Comparison of ENCODE assay signal across 18 cellular contexts in the genomic region with DNA sequence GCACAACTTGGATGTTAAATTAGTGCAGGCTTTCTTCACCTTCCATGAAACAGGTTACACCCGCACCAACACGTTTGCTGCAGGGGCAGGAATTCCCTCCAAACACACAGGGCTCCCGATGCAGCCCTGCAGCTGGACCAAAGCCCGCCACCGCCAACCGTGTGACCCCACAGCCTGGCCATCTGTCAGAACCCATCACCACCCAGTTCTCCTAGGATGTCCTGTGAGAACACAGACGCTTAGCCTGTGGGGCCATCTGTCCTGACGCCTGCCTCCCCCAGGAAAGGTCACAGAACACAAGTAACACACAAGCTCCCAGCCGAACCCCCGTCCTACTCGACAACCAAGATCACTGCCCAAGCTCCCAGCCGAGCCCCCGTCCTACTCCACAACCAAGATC.
DNase-seq lines count a peak whose midpoint lies in the region; ATAC-seq and TF ChIP-seq lines count a peak whose summit lies in the region.
"Had no signal": no experiment of that assay in that cellular context is flagged by ENCODE, and none has a peak within 500 bp of the region (broad histone marks: within the 10 kb centered on the region; RNA-seq: fewer than 3 reads in every experiment).

No MANE protein-coding gene starts in this region.

- no peak overlapping the region for H3K4me3 ChIP-seq in BLaER1
- H3K4me3 ChIP-seq in BLaER1 treated with 17β-estradiol and CSF1 and Interleukin-3, amounts not matched to agents 10 nM and 100 nM: no peak overlapping the region
- no peak overlapping the region for H3K4me3 ChIP-seq in lower lobe of right lung
- H3K4me3 ChIP-seq: GM12878, GM23338 had no signal

- H3K27ac Mint-ChIP-seq in chondrocyte (ENCODE audit: unreplicated experiment): no peak overlapping the region
- H3K27ac Mint-ChIP-seq: CD4-positive, alpha-beta T cell had no signal

- H4K20me1 ChIP-seq in BLaER1: no peaks in the 10 kb centered on the region
- no peaks in the 10 kb centered on the region for H4K20me1 ChIP-seq in BLaER1 treated with 17β-estradiol and CSF1 and Interleukin-3, amounts not matched to agents 10 nM and 100 nM

- H3K9me3 ChIP-seq in BLaER1: peaks cover 55% of the 10 kb centered on the region
- peaks cover 38 to 64% (median 53%) of the 10 kb centered on the region in 11 experiments for H3K9me3 ChIP-seq in BLaER1 treated with 17β-estradiol and CSF1 and Interleukin-3, amounts not matched to agents 10 nM and 100 nM (replicated peaks in 1 of 11)
- peaks cover 3% of the 10 kb centered on the region for H3K9me3 ChIP-seq in lower lobe of right lung

- H3K4me1 Mint-ChIP-seq in chondrocyte (ENCODE audit: low read depth): peaks cover 9% of the 10 kb centered on the region
- H3K4me1 Mint-ChIP-seq: CD14-positive monocyte; CD8-positive, alpha-beta memory T cell had no signal

- H3K4me2 ChIP-seq in BLaER1: peak overlapping the region; percentile 23; the same call in 1 of the 2 replicates
- peak overlapping the region in 6 of 11 experiments; percentile 1 to 43 (median 38); a peak in 7 of 22 replicates for H3K4me2 ChIP-seq in BLaER1 treated with 17β-estradiol and CSF1 and Interleukin-3, amounts not matched to agents 10 nM and 100 nM
- H3K4me2 ChIP-seq: GM23338 had no signal

- DNase-seq in chondrocyte (ENCODE audit: low spot score): peak; percentile 59
- peak; percentile 30 for DNase-seq in lower lobe of right lung
- no peak for DNase-seq in stimulated activated CD4-positive, alpha-beta T cell treated with anti-CD3 and anti-CD28 coated beads, Interleukin-15, amount 100 ng/mL, for 24 hours
- no peak for DNase-seq in T-helper 2 cell
- DNase-seq: CD4-positive, alpha-beta T cell; CD8-positive, alpha-beta memory T cell; DMS153; DMS79; EL; GDM1; H9 had no signal

- H3K27me3 Mint-ChIP-seq in chondrocyte (ENCODE audit: low read depth): no peaks in the 10 kb centered on the region
- H3K27me3 Mint-ChIP-seq: CD4-positive, alpha-beta T cell; CD8-positive, alpha-beta memory T cell had no signal

- H3K36me3 ChIP-seq in BLaER1 (peaks cover 68% of the 10 kb centered on the region), lower lobe of right lung (peaks cover 44% of the 10 kb centered on the region)
- peaks cover 42 to 72% (median 58%) of the 10 kb centered on the region in 11 experiments for H3K36me3 ChIP-seq in BLaER1 treated with 17β-estradiol and CSF1 and Interleukin-3, amounts not matched to agents 10 nM and 100 nM

- no peaks in the 10 kb centered on the region for H3K27me3 ChIP-seq in BLaER1
- H3K27me3 ChIP-seq in BLaER1 treated with 17β-estradiol and CSF1 and Interleukin-3, amounts not matched to agents 10 nM and 100 nM: no peaks in the 10 kb centered on the region
- H3K27me3 ChIP-seq in lower lobe of right lung (ENCODE audit: low read depth): no peaks in the 10 kb centered on the region

- H3K27ac ChIP-seq in BLaER1 (no peak overlapping the region; the same call in 1 of the 2 replicates), lower lobe of right lung (no peak overlapping the region)
- H3K27ac ChIP-seq in BLaER1 treated with 17β-estradiol and CSF1 and Interleukin-3, amounts not matched to agents 10 nM and 100 nM: no peak overlapping the region

- H3K36me3 Mint-ChIP-seq in chondrocyte (ENCODE audit: low read depth): peaks cover 25% of the 10 kb centered on the region

- no peak overlapping the region for H3K9ac ChIP-seq in BLaER1
- H3K9ac ChIP-seq in BLaER1 treated with 17β-estradiol and CSF1 and Interleukin-3, amounts not matched to agents 10 nM and 100 nM: no peak overlapping the region

- H3K4me3 Mint-ChIP-seq in chondrocyte (ENCODE audit: unreplicated experiment): no peak overlapping the region
- H3K4me3 Mint-ChIP-seq: CD4-positive, alpha-beta T cell; CD8-positive, alpha-beta memory T cell; GM23338; H9 had no signal

- ATAC-seq in lower lobe of right lung (no peak), GM18519 (IDR thresholded peaks at IDR 0.05; ENCODE audit: low FRiP score, unreplicated experiment) (no peak)
- ATAC-seq: GM12878, GM23338, HCT116 had no signal

- intact Hi-C loops in lower lobe of right lung (cut with DNase I): no loop called here

- H3K4me1 ChIP-seq in BLaER1 (peaks cover 78% of the 10 kb centered on the region), lower lobe of right lung (no peaks in the 10 kb centered on the region)
- peaks cover 26 to 80% (median 56%) of the 10 kb centered on the region in 10 experiments for H3K4me1 ChIP-seq in BLaER1 treated with 17β-estradiol and CSF1 and Interleukin-3, amounts not matched to agents 10 nM and 100 nM

- TF ChIP-seq CTCF in chondrocyte (IDR thresholded peaks at IDR 0.05) (no peak), lower lobe of right lung (IDR thresholded peaks at IDR 0.05) (no peak)

- H3K9me3 Mint-ChIP-seq in chondrocyte (ENCODE audit: low read depth): peaks cover 11% of the 10 kb centered on the region
- H3K9me3 Mint-ChIP-seq: CD4-positive, alpha-beta T cell; CD8-positive, alpha-beta memory T cell had no signal

Comparison
In these comparisons a context has a peak if more than half of its experiments do, and no peak if none do; other contexts are left out.
1. DNase-seq: peak in chondrocyte (single experiment) and lower lobe of right lung (single experiment); none in stimulated activated CD4-positive, alpha-beta T cell treated with anti-CD3 and anti-CD28 coated beads, Interleukin-15, amount 100 ng/mL, for 24 hours (single experiment) and T-helper 2 cell (0 of 5).